ENCODE assay signal across 10 cellular contexts in the genomic region with DNA sequence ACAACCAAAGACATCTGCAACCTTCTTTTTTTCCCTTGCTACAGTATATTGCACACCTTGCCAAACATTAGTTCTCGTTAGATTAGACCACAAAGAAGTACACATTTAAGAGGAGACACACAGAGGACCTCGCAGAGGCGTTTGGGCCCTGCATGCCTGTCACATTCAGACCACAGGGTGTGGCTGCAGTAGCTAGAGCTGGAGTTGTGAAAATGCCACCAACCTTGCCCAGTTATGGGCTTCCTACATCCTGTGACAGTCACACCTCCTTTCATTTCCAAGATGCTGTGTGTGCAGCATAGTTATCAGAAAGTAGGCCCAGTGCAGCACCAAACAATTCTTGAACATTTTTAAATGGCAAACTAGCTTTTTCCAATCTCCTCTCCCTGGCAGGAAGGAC. TPM values are rescaled to one million over a fixed set of nuclear protein-coding genes. Genes with fewer than 3 reads are reported as not detected.
DNase-seq lines count a peak whose midpoint lies in the region; ATAC-seq and TF ChIP-seq lines count a peak whose summit lies in the region.
"Had no signal": no experiment of that assay in that cellular context is flagged by ENCODE, and none has a peak within 500 bp of the region (broad histone marks: within the 10 kb centered on the region; RNA-seq: fewer than 3 reads in every experiment).

No MANE protein-coding gene starts in this region.

- CTCF ChIA-PET in activated CD8-positive, alpha-beta T cell treated with anti-CD3 and anti-CD28 coated beads, Interleukin-2, amount 10 ng/mL, durations not matched to agents 7 days and 5 days (lab: Charles Lee): interaction anchor here (1.1 kb wide), 1 partner anchor 319 kb away, joined by 3 read pairs; no protein-coding TSS in a partner anchor
- CTCF ChIA-PET in PC-3 (lab: Charles Lee): no interaction called here

- no peak overlapping the region for H3K4me3 ChIP-seq in PC-3 (ENCODE audit: low read length)

- H3K4me3 Mint-ChIP-seq in activated CD8-positive, alpha-beta T cell treated with anti-CD3 and anti-CD28 coated beads, Interleukin-2, amount 10 ng/mL, durations not matched to agents 7 days and 5 days: no peak overlapping the region

- peaks cover 20% of the 10 kb centered on the region for H3K4me1 Mint-ChIP-seq in activated CD8-positive, alpha-beta T cell treated with anti-CD3 and anti-CD28 coated beads, Interleukin-2, amount 10 ng/mL, durations not matched to agents 7 days and 5 days (ENCODE audit: low read depth)

- H3K9ac ChIP-seq in PC-3 (ENCODE audit: low read length): no peak overlapping the region
- H3K9ac ChIP-seq: parathyroid adenoma had no signal

- no peaks in the 10 kb centered on the region for H3K9me3 ChIP-seq in PC-3 (ENCODE audit: low read length)

- H3K9me2 ChIP-seq in PC-3 (replicated peaks; ENCODE audit: low read length): no peaks in the 10 kb centered on the region

- no peaks in the 10 kb centered on the region for H3F3A ChIP-seq in PC-3 (ENCODE audit: low read length, unreplicated experiment)

- H3K36me3 Mint-ChIP-seq in activated CD8-positive, alpha-beta T cell treated with anti-CD3 and anti-CD28 coated beads, Interleukin-2, amount 10 ng/mL, durations not matched to agents 7 days and 5 days (ENCODE audit: low read depth): no peaks in the 10 kb centered on the region

- intact Hi-C loops in PC-3 (cut with micrococcal nuclease): no loop called here

- H3K27ac ChIP-seq in PC-3 (ENCODE audit: low read length): no peak overlapping the region
- H3K27ac ChIP-seq: parathyroid adenoma, WERI-Rb-1 had no signal

- peaks cover 56% of the 10 kb centered on the region for H3K27me3 ChIP-seq in PC-3 (ENCODE audit: low read length)

- no peaks in the 10 kb centered on the region for H3K4me1 ChIP-seq in PC-3 (ENCODE audit: insufficient read depth, low read length)
- H3K4me1 ChIP-seq: parathyroid adenoma had no signal

- peak; percentile 19 for DNase-seq in CD1c-positive myeloid dendritic cell (ENCODE audit: extremely low spot score)
- peak; percentile 33 for DNase-seq in activated CD8-positive, alpha-beta T cell treated with anti-CD3 and anti-CD28 coated beads, Interleukin-2, amount 10 ng/mL, durations not matched to agents 7 days and 5 days
- no peak for DNase-seq in DMS79 treated with DMSO at 0.1 percent for 48 hours (lab: John Stamatoyannopoulos, UW)
- DNase-seq in NCI-H2081 treated with DMSO at 0.1 percent for 48 hours (lab: John Stamatoyannopoulos, UW): no peak
- no peak for DNase-seq in PC-3
- no peak for DNase-seq in RPMI8226
- DNase-seq: WERI-Rb-1 had no signal

- ATAC-seq in GM18909 (IDR thresholded peaks at IDR 0.05; ENCODE audit: poor library complexity, unreplicated experiment) (peak; percentile 52), HG02981 (IDR thresholded peaks at IDR 0.05; ENCODE audit: unreplicated experiment) (peak; percentile 37), PC-3 (no peak)
- ATAC-seq in activated CD8-positive, alpha-beta T cell treated with anti-CD3 and anti-CD28 coated beads, Interleukin-2, amount 10 ng/mL, durations not matched to agents 7 days and 5 days: peak; percentile 62

- H3K9me3 Mint-ChIP-seq in activated CD8-positive, alpha-beta T cell treated with anti-CD3 and anti-CD28 coated beads, Interleukin-2, amount 10 ng/mL, durations not matched to agents 7 days and 5 days (ENCODE audit: insufficient read depth): no peaks in the 10 kb centered on the region

- H3K36me3 ChIP-seq in PC-3 (ENCODE audit: low read depth, low read length): no peaks in the 10 kb centered on the region
- H3K36me3 ChIP-seq: WERI-Rb-1 had no signal

- no peak overlapping the region for H2AFZ ChIP-seq in PC-3 (ENCODE audit: low read length)
- H2AFZ ChIP-seq: parathyroid adenoma had no signal

- H4K20me1 ChIP-seq in PC-3 (ENCODE audit: low read length): no peaks in the 10 kb centered on the region

- H3K27me3 Mint-ChIP-seq in activated CD8-positive, alpha-beta T cell treated with anti-CD3 and anti-CD28 coated beads, Interleukin-2, amount 10 ng/mL, durations not matched to agents 7 days and 5 days (ENCODE audit: low read depth): peaks cover 40% of the 10 kb centered on the region

- H3K79me2 ChIP-seq in PC-3 (ENCODE audit: low read length): no peaks in the 10 kb centered on the region
- H3K79me2 ChIP-seq: parathyroid adenoma had no signal

- H3K4me2 ChIP-seq in PC-3 (ENCODE audit: low read length): no peak overlapping the region

- POLR2A ChIA-PET in activated CD8-positive, alpha-beta T cell treated with anti-CD3 and anti-CD28 coated beads, Interleukin-2, amount 10 ng/mL, durations not matched to agents 7 days and 5 days (lab: Charles Lee): no interaction called here
- POLR2A ChIA-PET in PC-3 (lab: Charles Lee; ENCODE audit: unreplicated experiment): no interaction called here

- no peak overlapping the region for H3K27ac Mint-ChIP-seq in activated CD8-positive, alpha-beta T cell treated with anti-CD3 and anti-CD28 coated beads, Interleukin-2, amount 10 ng/mL, durations not matched to agents 7 days and 5 days

- TF ChIP-seq CTCF in PC-3 (conservative IDR thresholded peaks at IDR 0.05; ENCODE audit: low read depth, low read length): no peak

- no TSS peak for BruUV-seq in PC-3 (replicated peaks; lab: Mats Ljungman, UMichigan)

RNA-seq across cellular contexts. Expression of gene SYNE1, which starts 2.4 kb away (rescaled TPM):
- total RNA-seq in activated CD8-positive, alpha-beta T cell treated with anti-CD3 and anti-CD28 coated beads, Interleukin-2, amount 10 ng/mL, durations not matched to agents 7 days and 5 days: 10 to 100 TPM; 57.0 to 63.8 TPM
- total RNA-seq in PC-3 (2014; rRNA removed): 11.6 and 16.7 TPM in 2 replicates

Comparison
In these comparisons a context has a peak if more than half of its experiments do, and no peak if none do; other contexts are left out.
1. DNase-seq: peak in CD1c-positive myeloid dendritic cell (single experiment) and activated CD8-positive, alpha-beta T cell treated with anti-CD3 and anti-CD28 coated beads, Interleukin-2, amount 10 ng/mL, durations not matched to agents 7 days and 5 days (single experiment); none in DMS79 treated with DMSO at 0.1 percent for 48 hours (single experiment), NCI-H2081 treated with DMSO at 0.1 percent for 48 hours (single experiment), PC-3 (single experiment) and RPMI8226 (single experiment).